In genomic region chr3:49104427-49105291, GRCh38 we compare ENCODE assay signal across 1 cellular context.
TF ChIP-seq lines count a peak whose summit lies in the region.

Gene QARS1, minus strand, starts transcription at chr3:49104757. Its CDS starts 24 bp downstream, at chr3:49104733.

TF ChIP-seq in HepG2, 621 proteins besides CTCF, POLR2A, EP300 and RAD21 (continued from another document):
- TF ChIP-seq ZNF318 (CRISPR knock-in tag; IDR thresholded peaks at IDR 0.05) (0 out of 2 replicates have a peak, but pooled peaks have one; percentile 33), CERS6 (CRISPR knock-in tag; IDR thresholded peaks at IDR 0.05) (no peak), ATF4 (CRISPR knock-in tag; IDR thresholded peaks at IDR 0.05) (0 out of 4 replicates have a peak, but pooled peaks of 1 of the 2 experiments have one; percentile 12), IKZF5 (CRISPR knock-in tag; IDR thresholded peaks at IDR 0.05) (no peak; the same call in 1 of the 2 replicates), FOXM1 (CRISPR knock-in tag; IDR thresholded peaks at IDR 0.05) (no peak), ZNF572 (CRISPR knock-in tag; IDR thresholded peaks at IDR 0.05) (peak; percentile 78; the same call in 1 of the 2 replicates), CEBPB (IDR thresholded peaks at IDR 0.05; ENCODE audit: borderline replicate concordance, low read depth, low read length) (no peak), ZNF12 (CRISPR knock-in tag; IDR thresholded peaks at IDR 0.05) (0 out of 2 replicates have a peak, but pooled peaks have one; percentile 26), ZNF367 (CRISPR knock-in tag; IDR thresholded peaks at IDR 0.05; ENCODE audit: borderline replicate concordance) (0 out of 2 replicates have a peak, but pooled peaks have one; percentile 18), MEF2D (CRISPR knock-in tag; IDR thresholded peaks at IDR 0.05) (peak; percentile 61; the same call in 1 of the 2 replicates), GATA4 (IDR thresholded peaks at IDR 0.05; ENCODE audit: borderline replicate concordance, low read depth) (no peak), TBX2 (CRISPR knock-in tag; IDR thresholded peaks at IDR 0.05; ENCODE audit: borderline replicate concordance) (peak; percentile 68; the same call in 1 of the 2 replicates), MXD4 (CRISPR knock-in tag; IDR thresholded peaks at IDR 0.05) (peak; percentile 62), ZNF142 (CRISPR knock-in tag; IDR thresholded peaks at IDR 0.05) (0 out of 2 replicates have a peak, but pooled peaks have one; percentile 28), BORCS8-MEF2B (CRISPR knock-in tag; IDR thresholded peaks at IDR 0.05) (peak; percentile 61; the same call in 1 of the 2 replicates), MIER3 (CRISPR knock-in tag; IDR thresholded peaks at IDR 0.05; ENCODE audit: borderline replicate concordance) (0 out of 2 replicates have a peak, but pooled peaks have one; percentile 20), DR1 (CRISPR knock-in tag; IDR thresholded peaks at IDR 0.05) (peak; percentile 60; the same call in 1 of the 2 replicates), REPIN1 (CRISPR knock-in tag; IDR thresholded peaks at IDR 0.05; ENCODE audit: borderline replicate concordance, low read depth) (peak; percentile 68; the same call in 1 of the 2 replicates)
